Comparison of ENCODE assay signal across 36 cellular contexts in genomic region chr2:83042053-83042452, GRCh38.
"Had no signal": no experiment of that assay in that cellular context is flagged by ENCODE, and none has a peak within 500 bp of the region (broad histone marks: within the 10 kb centered on the region; RNA-seq: fewer than 3 reads in every experiment).

No MANE protein-coding gene starts in this region.

- H3K27me3 ChIP-seq: MG63 had no signal

- H3K4me3 ChIP-seq: MG63 had no signal

- H3K36me3 ChIP-seq: MG63 had no signal

- H3K9me3 ChIP-seq: MG63 had no signal

- DNase-seq: MG63, MM.1S, MV-4-11, NCI-H1048, NCI-H1092, NCI-H1092 treated with DMSO at 0.1 percent for 48 hours, NCI-H1105, NCI-H1105 treated with DMSO at 0.1 percent for 48 hours, NCI-H1417, NCI-H1417 treated with DMSO at 0.1 percent for 48 hours, NCI-H1436, NCI-H1436 treated with DMSO at 0.1 percent for 48 hours, NCI-H146, NCI-H1694, NCI-H1694 treated with DMSO at 0.1 percent for 48 hours, NCI-H187, NCI-H187 treated with DMSO at 0.1 percent for 48 hours, NCI-H1930, NCI-H2029, NCI-H2029 treated with DMSO at 0.1 percent for 48 hours, NCI-H2081, NCI-H2081 treated with DMSO at 0.1 percent for 48 hours, NCI-H2107, NCI-H2171, NCI-H2171 treated with DMSO at 0.1 percent for 48 hours, NCI-H2227 treated with DMSO at 0.1 percent for 48 hours, NCI-H226, NCI-H345, NCI-H446, NCI-H446 treated with DMSO at 0.1 percent for 48 hours, NCI-H510A, NCI-H510A treated with DMSO at 0.1 percent for 48 hours, NCI-H524, NCI-H524 treated with DMSO at 0.1 percent for 48 hours, NCI-H526, NCI-H526 treated with DMSO at 0.1 percent for 48 hours had no signal
